ENCODE assay signal across 21 cellular contexts in the genomic region with DNA sequence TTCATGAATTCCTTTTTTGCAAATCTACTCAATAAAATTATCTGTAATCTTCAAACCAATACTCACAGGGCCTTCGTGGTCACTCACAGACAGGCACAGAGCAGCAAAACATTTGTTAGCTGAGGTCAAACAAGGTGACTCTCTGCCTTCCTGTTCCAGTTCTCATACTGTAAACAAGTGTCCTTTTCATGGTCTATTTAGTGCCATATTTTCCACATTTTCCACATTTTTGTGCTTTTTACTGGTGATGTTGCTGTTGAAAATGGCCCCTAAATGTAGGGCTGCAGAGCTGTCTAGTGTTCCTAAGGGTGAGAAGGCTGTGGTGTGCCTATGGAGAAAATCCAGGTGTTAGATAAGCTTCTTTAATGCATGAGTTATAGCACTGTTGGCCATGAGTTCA.
"Had no signal": no experiment of that assay in that cellular context is flagged by ENCODE, and none has a peak within 500 bp of the region (broad histone marks: within the 10 kb centered on the region; RNA-seq: fewer than 3 reads in every experiment).

No MANE protein-coding gene starts in this region.

- FAIRE-seq: HTR-8/SVneo, RCC 7860 had no signal

- DNase-seq: Karpas-422, KG1, MV-4-11, NCI-H1048, NCI-H1105, NCI-H1417, NCI-H1436 treated with DMSO at 0.1 percent for 48 hours, NCI-H1694, NCI-H187 treated with DMSO at 0.1 percent for 48 hours, NCI-H2029 treated with DMSO at 0.1 percent for 48 hours, NCI-H226, NCI-H446, NCI-H510A, NCI-H524 treated with DMSO at 0.1 percent for 48 hours, NCI-H69, NCI-H774, RPMI8226, SHP77 had no signal

- H3K27ac ChIP-seq: HL-60 had no signal
